1 cellular context compared by ENCODE assay signal in genomic region chr12:54259194-54260011, GRCh38.
TF ChIP-seq lines count a peak whose summit lies in the region.

No MANE protein-coding gene starts in this region.

TF ChIP-seq in HEK293, 187 proteins besides CTCF, POLR2A, EP300 and RAD21 (continued from another document and continues in another):
- no peak for TF ChIP-seq PRDM2 (tag by site-specific recombination; IDR thresholded peaks at IDR 0.05; ENCODE audit: borderline replicate concordance)
- TF ChIP-seq ZNF398 (tag by site-specific recombination; IDR thresholded peaks at IDR 0.05) = peak; percentile 22; the same call in 1 of the 2 replicates
- TF ChIP-seq ZBTB49 (tag by site-specific recombination; IDR thresholded peaks at IDR 0.05; ENCODE audit: low read depth) = no peak
- no peak for TF ChIP-seq ZNF248 (tag by site-specific recombination; IDR thresholded peaks at IDR 0.05)
- TF ChIP-seq ZNF544 (tag by site-specific recombination; IDR thresholded peaks at IDR 0.05) = no peak
- TF ChIP-seq ZNF175 (tag by site-specific recombination; IDR thresholded peaks at IDR 0.05) = no peak
- TF ChIP-seq ATF2 (tag by site-specific recombination; IDR thresholded peaks at IDR 0.05; ENCODE audit: low read depth) = no peak
- no peak for TF ChIP-seq ZNF416 (tag by site-specific recombination; IDR thresholded peaks at IDR 0.05)
- peak; percentile 94 for TF ChIP-seq PRDM1 (tag by site-specific recombination; IDR thresholded peaks at IDR 0.05)
- TF ChIP-seq ZNF157 (tag by site-specific recombination; IDR thresholded peaks at IDR 0.05) = no peak
- no peak for TF ChIP-seq ZNF169 (tag by site-specific recombination; IDR thresholded peaks at IDR 0.05)
- TF ChIP-seq ZNF18 (tag by site-specific recombination; IDR thresholded peaks at IDR 0.05) = no peak
- no peak for TF ChIP-seq ZNF24 (tag by site-specific recombination; IDR thresholded peaks at IDR 0.05)
- TF ChIP-seq ZNF155 (tag by site-specific recombination; IDR thresholded peaks at IDR 0.05) = no peak
- no peak for TF ChIP-seq ZNF473 (tag by site-specific recombination; IDR thresholded peaks at IDR 0.05)
- TF ChIP-seq ZNF148 (tag by site-specific recombination; IDR thresholded peaks at IDR 0.05; ENCODE audit: borderline replicate concordance) = no peak
- TF ChIP-seq ZNF707 (tag by site-specific recombination; IDR thresholded peaks at IDR 0.05) = no peak
- TF ChIP-seq ZBTB17 (tag by site-specific recombination; IDR thresholded peaks at IDR 0.05) = 0 out of 2 replicates have a peak, but pooled peaks have one; percentile 35
- no peak for TF ChIP-seq ZNF302 (tag by site-specific recombination; IDR thresholded peaks at IDR 0.05; ENCODE audit: low read depth)
- TF ChIP-seq KLF10 (tag by site-specific recombination; IDR thresholded peaks at IDR 0.05) = no peak
- TF ChIP-seq ZNF121 (tag by site-specific recombination; IDR thresholded peaks at IDR 0.05) = no peak
- peak; percentile 62 for TF ChIP-seq ZBTB10 (tag by site-specific recombination; IDR thresholded peaks at IDR 0.05)
- TF ChIP-seq ZNF777 (tag by site-specific recombination; IDR thresholded peaks at IDR 0.05; ENCODE audit: borderline replicate concordance) = no peak
- no peak for TF ChIP-seq ZNF704 (tag by site-specific recombination; IDR thresholded peaks at IDR 0.05)
- TF ChIP-seq ZNF214 (tag by site-specific recombination; IDR thresholded peaks at IDR 0.05; ENCODE audit: borderline replicate concordance) = no peak
- no peak for TF ChIP-seq ZNF701 (tag by site-specific recombination; IDR thresholded peaks at IDR 0.05)
- 0 out of 2 replicates have a peak, but pooled peaks have one; percentile 10 for TF ChIP-seq ZNF692 (tag by site-specific recombination; IDR thresholded peaks at IDR 0.05)
- peak; percentile 44 for TF ChIP-seq ZEB2 (tag by site-specific recombination; IDR thresholded peaks at IDR 0.05)
- no peak for TF ChIP-seq TCF7L2 (IDR thresholded peaks at IDR 0.05; ENCODE audit: borderline replicate concordance, low read depth, low read length)
- no peak for TF ChIP-seq PRDM4 (tag by site-specific recombination; IDR thresholded peaks at IDR 0.05)
- no peak for TF ChIP-seq ZFP37 (tag by site-specific recombination; IDR thresholded peaks at IDR 0.05)
